ENCODE assay signal across 1 cellular context in genomic region chr2:75522543-75523312, GRCh38.
TF ChIP-seq lines count a peak whose summit lies in the region.

No MANE protein-coding gene starts in this region.

TF ChIP-seq in HepG2, 621 proteins besides CTCF, POLR2A, EP300 and RAD21 (continued from another document and continues in another):
- TF ChIP-seq UBTF (CRISPR knock-in tag; IDR thresholded peaks at IDR 0.05) (peak; percentile 57), ZNF280D (CRISPR knock-in tag; IDR thresholded peaks at IDR 0.05) (peak; percentile 60; the same call in 1 of the 2 replicates), ZC3H4 (CRISPR knock-in tag; IDR thresholded peaks at IDR 0.05; ENCODE audit: borderline replicate concordance) (peak; percentile 3; the same call in 1 of the 2 replicates), LCORL (IDR thresholded peaks at IDR 0.05) (peak; percentile 100), LCORL (CRISPR knock-in tag; IDR thresholded peaks at IDR 0.05) (peak; percentile 100), TCF12 (IDR thresholded peaks at IDR 0.05) (no peak), TCF12 (CRISPR knock-in tag; IDR thresholded peaks at IDR 0.05) (peak; percentile 96), STAG1 (CRISPR knock-in tag; IDR thresholded peaks at IDR 0.05) (peak; percentile 33), ZNF251 (CRISPR knock-in tag; IDR thresholded peaks at IDR 0.05) (no peak), REPIN1 (CRISPR knock-in tag; IDR thresholded peaks at IDR 0.05; ENCODE audit: borderline replicate concordance, low read depth) (peak; percentile 81), ZNF7 (CRISPR knock-in tag; IDR thresholded peaks at IDR 0.05) (no peak), ZNF460 (CRISPR knock-in tag; IDR thresholded peaks at IDR 0.05; ENCODE audit: borderline replicate concordance) (no peak), KAT7 (CRISPR knock-in tag; IDR thresholded peaks at IDR 0.05; ENCODE audit: borderline replicate concordance) (peak; percentile 62; the same call in 1 of the 2 replicates), KLF13 (CRISPR knock-in tag; IDR thresholded peaks at IDR 0.05) (peak; percentile 50; the same call in 1 of the 2 replicates), ZNF567 (CRISPR knock-in tag; IDR thresholded peaks at IDR 0.05; ENCODE audit: borderline replicate concordance) (peak; percentile 79; the same call in 1 of the 2 replicates), ZSCAN25 (CRISPR knock-in tag; IDR thresholded peaks at IDR 0.05) (0 out of 2 replicates have a peak, but pooled peaks have one; percentile 57), TFDP2 (CRISPR knock-in tag; IDR thresholded peaks at IDR 0.05) (peak; percentile 70; the same call in 1 of the 2 replicates), RNF2 (conservative IDR thresholded peaks at IDR 0.05; ENCODE audit: low read depth) (no peak), ZNF414 (CRISPR knock-in tag; IDR thresholded peaks at IDR 0.05) (peak; percentile 98), MNT (IDR thresholded peaks at IDR 0.05) (peak; percentile 24; the same call in 1 of the 2 replicates), FOXC1 (CRISPR knock-in tag; IDR thresholded peaks at IDR 0.05; ENCODE audit: borderline replicate concordance) (peak; percentile 78; the same call in 1 of the 2 replicates), FOXJ3 (CRISPR knock-in tag; IDR thresholded peaks at IDR 0.05; ENCODE audit: borderline replicate concordance) (peak; percentile 98), ZNF234 (CRISPR knock-in tag; conservative IDR thresholded peaks at IDR 0.05) (no peak), YY1 (IDR thresholded peaks at IDR 0.05; ENCODE audit: insufficient read depth, insufficient replicate concordance, low read depth, low read length) (peak; percentile 32), RERE (CRISPR knock-in tag; IDR thresholded peaks at IDR 0.05; ENCODE audit: low read depth) (peak; percentile 86; the same call in 1 of the 2 replicates), ZNF550 (CRISPR knock-in tag; IDR thresholded peaks at IDR 0.05; ENCODE audit: borderline replicate concordance) (peak; percentile 90; the same call in 1 of the 2 replicates), ESRRA (CRISPR knock-in tag; IDR thresholded peaks at IDR 0.05; ENCODE audit: low read depth) (peak; percentile 91), MAZ (IDR thresholded peaks at IDR 0.05; ENCODE audit: borderline replicate concordance, low read depth, low read length) (no peak), MAZ (CRISPR knock-in tag; IDR thresholded peaks at IDR 0.05; ENCODE audit: low read depth) (0 out of 2 replicates have a peak, but pooled peaks have one; percentile 38), EEA1 (CRISPR knock-in tag; IDR thresholded peaks at IDR 0.05; ENCODE audit: borderline replicate concordance) (no peak), ARNT2 (CRISPR knock-in tag; IDR thresholded peaks at IDR 0.05; ENCODE audit: low read depth) (peak; percentile 91), MTF1 (CRISPR knock-in tag; IDR thresholded peaks at IDR 0.05) (peak; percentile 34; the same call in 1 of the 2 replicates), GZF1 (CRISPR knock-in tag; IDR thresholded peaks at IDR 0.05) (no peak), SMC3 (IDR thresholded peaks at IDR 0.05; ENCODE audit: low read length) (peak; percentile 25; the same call in 1 of the 2 replicates), TP53 (CRISPR knock-in tag; conservative IDR thresholded peaks at IDR 0.05) (peak; percentile 67; the same call in 1 of the 2 replicates), CBFB (CRISPR knock-in tag; IDR thresholded peaks at IDR 0.05) (peak; percentile 93), MTF2 (CRISPR knock-in tag; IDR thresholded peaks at IDR 0.05; ENCODE audit: borderline replicate concordance) (peak; percentile 55; the same call in 1 of the 2 replicates), ZNF362 (CRISPR knock-in tag; IDR thresholded peaks at IDR 0.05; ENCODE audit: borderline replicate concordance) (peak; percentile 67; the same call in 1 of the 2 replicates), ZFP41 (CRISPR knock-in tag; IDR thresholded peaks at IDR 0.05; ENCODE audit: borderline replicate concordance) (peak; percentile 66; the same call in 1 of the 2 replicates), ZNF263 (CRISPR knock-in tag; IDR thresholded peaks at IDR 0.05) (peak; percentile 61), ETV6 (CRISPR knock-in tag; conservative IDR thresholded peaks at IDR 0.05) (no peak; the same call in 1 of the 2 replicates), CHD2 (IDR thresholded peaks at IDR 0.05; ENCODE audit: low read depth, low read length) (no peak), FOXP4 (CRISPR knock-in tag; IDR thresholded peaks at IDR 0.05) (peak; percentile 96), NFRKB (IDR thresholded peaks at IDR 0.05) (no peak), ZNF678 (CRISPR knock-in tag; IDR thresholded peaks at IDR 0.05) (0 out of 2 replicates have a peak, but pooled peaks have one; percentile 19), ZNF607 (CRISPR knock-in tag; IDR thresholded peaks at IDR 0.05; ENCODE audit: borderline replicate concordance) (no peak)
